Comparison of ENCODE assay signal across 1 cellular context in genomic region chr4:36277533-36277932, GRCh38.
TF ChIP-seq lines count a peak whose summit lies in the region.

No MANE protein-coding gene starts in this region.

TF ChIP-seq in HCT116, 20 proteins besides CTCF, POLR2A, EP300 and RAD21 (continued from another document):
- TF ChIP-seq SP1 (IDR thresholded peaks at IDR 0.05; ENCODE audit: low read depth) (no peak), CBX3 (IDR thresholded peaks at IDR 0.05; ENCODE audit: low read depth) (no peak), EGR1 (IDR thresholded peaks at IDR 0.05; ENCODE audit: low read depth) (no peak), POLR2AphosphoS5 (IDR thresholded peaks at IDR 0.05; ENCODE audit: low read depth, low read length) (no peak), CEBPB (IDR thresholded peaks at IDR 0.05; ENCODE audit: low read depth) (no peak), JUND (IDR thresholded peaks at IDR 0.05) (no peak), EZH2phosphoT487 (IDR thresholded peaks at IDR 0.05; ENCODE audit: borderline replicate concordance) (no peak)
